In the genomic region with DNA sequence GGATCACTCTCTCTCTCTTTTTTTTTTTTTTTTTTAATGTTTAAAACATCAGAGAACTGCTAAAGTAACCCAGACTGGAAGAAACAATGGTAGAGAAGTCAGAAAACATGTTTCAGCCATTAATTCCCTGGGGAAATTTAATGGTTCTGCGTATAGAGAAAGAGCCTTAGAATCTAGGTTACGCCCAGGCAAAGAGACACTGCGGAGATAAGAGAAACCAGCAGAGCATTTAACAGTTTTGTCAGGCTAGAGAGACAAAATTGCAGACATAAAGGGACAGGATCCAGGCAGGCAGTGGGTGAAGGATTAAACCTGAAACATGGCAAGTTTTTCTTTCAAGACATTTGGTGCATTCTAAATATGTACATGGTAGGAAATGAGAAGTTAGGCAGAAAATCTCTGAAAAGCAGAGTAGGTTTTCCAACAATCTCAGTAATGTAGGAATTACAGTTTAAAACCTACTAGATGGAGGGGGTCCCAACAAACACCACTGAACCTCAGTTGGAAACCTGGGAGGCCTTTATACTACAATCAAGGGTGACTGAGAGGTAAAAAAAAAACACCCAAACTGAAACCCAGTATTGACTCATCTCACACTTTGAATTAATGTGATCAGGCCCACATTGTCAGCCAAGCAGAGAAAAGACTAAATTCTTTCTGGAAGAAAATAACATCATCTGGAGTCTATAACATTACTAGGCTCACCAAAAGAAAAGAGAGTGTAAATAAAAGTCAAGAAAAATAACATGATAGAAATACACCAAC, we compare ENCODE assay signal across 19 cellular contexts.
DNase-seq lines count a peak whose midpoint lies in the region; ATAC-seq, FAIRE-seq and TF ChIP-seq lines count a peak whose summit lies in the region.
"Had no signal": no experiment of that assay in that cellular context is flagged by ENCODE, and none has a peak within 500 bp of the region (broad histone marks: within the 10 kb centered on the region; RNA-seq: fewer than 3 reads in every experiment).

No MANE protein-coding gene starts in this region.

- no peaks in the 10 kb centered on the region for H3K4me1 Mint-ChIP-seq in natural killer cell treated with Interleukin-12 subunit alpha and Interleukin-12 subunit beta and Interleukin-15 and Interleukin-18, amount 100 ng/mL, for 72 hours (ENCODE audit: low read depth in 2 of 2)

- in situ Hi-C loops in K562 (cut with MboI): no loop called here

- no TSS peak for BruUV-seq in K562 (replicated peaks; lab: Mats Ljungman, UMichigan)

- H2AFZ ChIP-seq in K562 (ENCODE audit: low read depth, low read length): no peak overlapping the region

- no peak for TF ChIP-seq CTCF in K562 (IDR thresholded peaks at IDR 0.05 in 2 of 3, conservative IDR thresholded peaks at IDR 0.05 in 1 of 3; ENCODE audit: insufficient read depth in 2 of 3, low read depth in 1 of 3, low read length in 3 of 3)
- no peak for TF ChIP-seq CTCF in left lung (IDR thresholded peaks at IDR 0.05)

- H3K36me3 ChIP-seq in K562 (ENCODE audit: control insufficient read depth, insufficient read depth, low read length) (no peaks in the 10 kb centered on the region), left lung (no peaks in the 10 kb centered on the region)
- H3K36me3 ChIP-seq: BE2C, gastroesophageal sphincter, MG63 had no signal

- H3K9me3 Mint-ChIP-seq in natural killer cell treated with Interleukin-12 subunit alpha and Interleukin-12 subunit beta and Interleukin-15 and Interleukin-18, amount 100 ng/mL, for 72 hours: peaks cover 7% of the 10 kb centered on the region

- 3% methylated on average over 3 of the region's 3 CpGs for WGBS in K562 (ENCODE audit: insufficient coverage, low coverage, missing lambda C conversion rate)

- H3K27ac Mint-ChIP-seq in natural killer cell treated with Interleukin-12 subunit alpha and Interleukin-12 subunit beta and Interleukin-15 and Interleukin-18, amount 100 ng/mL, for 72 hours: no peak overlapping the region
- H3K27ac Mint-ChIP-seq: activated naive CD8-positive, alpha-beta T cell had no signal

- no peak for TF ChIP-seq EP300 in K562 (IDR thresholded peaks at IDR 0.05; ENCODE audit: low read length)

- H3K9me1 ChIP-seq in K562 (ENCODE audit: control insufficient read depth, insufficient read depth, low read length): no peaks in the 10 kb centered on the region

- no peak for TF ChIP-seq RAD21 in K562 (CRISPR knock-in tag; conservative IDR thresholded peaks at IDR 0.05 in 1 of 2, IDR thresholded peaks at IDR 0.05 in 1 of 2)

- TF ChIP-seq POLR2A in K562 (conservative IDR thresholded peaks at IDR 0.05): no peak

- POLR2A ChIA-PET in K562 (lab: Yijun Ruan, JAX): no interaction called here

- no peaks in the 10 kb centered on the region for H3K9me3 ChIP-seq in K562 (replicated peaks; ENCODE audit: control insufficient read depth, insufficient read depth, low read depth, low read length)
- H3K9me3 ChIP-seq in left lung: no peaks in the 10 kb centered on the region
- H3K9me3 ChIP-seq: BE2C, gastroesophageal sphincter, MG63 had no signal

- H3K4me1 ChIP-seq in K562 (replicated peaks in 1 of 2; ENCODE audit: control insufficient read depth in 2 of 2, insufficient read depth in 2 of 2, low read length in 2 of 2): no peaks in the 10 kb centered on the region; a peak in 1 of 5 replicates
- H3K4me1 ChIP-seq in left lung: no peaks in the 10 kb centered on the region
- H3K4me1 ChIP-seq: BE2C, gastroesophageal sphincter had no signal

- no peaks in the 10 kb centered on the region for H3K36me3 Mint-ChIP-seq in natural killer cell treated with Interleukin-12 subunit alpha and Interleukin-12 subunit beta and Interleukin-15 and Interleukin-18, amount 100 ng/mL, for 72 hours
- H3K36me3 Mint-ChIP-seq: activated naive CD8-positive, alpha-beta T cell had no signal

- FAIRE-seq in K562 (lab: Jason Lieb, UNC): no peak
- FAIRE-seq: islet of Langerhans had no signal

- no peaks in the 10 kb centered on the region for H3K27me3 ChIP-seq in K562 (ENCODE audit: control insufficient read depth in 2 of 2, insufficient read depth in 2 of 2, low read length in 2 of 2)
- no peaks in the 10 kb centered on the region for H3K27me3 ChIP-seq in left lung
- H3K27me3 ChIP-seq: BE2C, gastroesophageal sphincter, MG63 had no signal

- H3K4me3 ChIP-seq in K562 (no peak overlapping the region), left lung (no peak overlapping the region)
- H3K4me3 ChIP-seq: gastroesophageal sphincter, MG63, smooth muscle cell had no signal

- intact Hi-C loops in K562 (cut with micrococcal nuclease): no loop called here
- intact Hi-C loops in left ventricle myocardium superior (cut with micrococcal nuclease): no loop called here
- intact Hi-C loops in left lung (cut with DNase I): no loop called here

- peak in 1 of 4 experiments; percentile 14 for DNase-seq in K562 (ENCODE audit: extremely low read depth in 1 of 4, low spot score in 3 of 4)
- DNase-seq in T1000 (lab: John Stamatoyannopoulos, UW): no peak
- no peak for DNase-seq in natural killer cell treated with Interleukin-12 subunit alpha and Interleukin-12 subunit beta and Interleukin-15 and Interleukin-18, amount 100 ng/mL, for 72 hours (ENCODE audit: low spot score)
- DNase-seq in left ventricle myocardium superior: no peak
- no peak for DNase-seq in left lung
- DNase-seq: BE2C; central memory CD4-positive, alpha-beta T cell; DND-41; MG63; NCI-H446; nucleus accumbens had no signal

- H3K4me3 Mint-ChIP-seq in natural killer cell treated with Interleukin-12 subunit alpha and Interleukin-12 subunit beta and Interleukin-15 and Interleukin-18, amount 100 ng/mL, for 72 hours: no peak overlapping the region
- H3K4me3 Mint-ChIP-seq: activated naive CD8-positive, alpha-beta T cell had no signal

- no peak overlapping the region for H3K9ac ChIP-seq in K562 (ENCODE audit: insufficient read depth in 1 of 2, low read depth in 2 of 2, low read length in 2 of 2)

- H3K27ac ChIP-seq in K562 (ENCODE audit: extremely low read depth, low read depth, low read length) (no peak overlapping the region), left lung (no peak overlapping the region)
- H3K27ac ChIP-seq: gastroesophageal sphincter had no signal

- no peaks in the 10 kb centered on the region for H3K79me2 ChIP-seq in K562 (ENCODE audit: control insufficient read depth, insufficient read depth, low read length)

- CTCF ChIA-PET in K562 (lab: Yijun Ruan, JAX; ENCODE audit: low intra/inter-chr PET ratio): no interaction called here

- ATAC-seq in GM18858 (IDR thresholded peaks at IDR 0.05; ENCODE audit: unreplicated experiment) (peak; percentile 86), GM21423 (IDR thresholded peaks at IDR 0.05; ENCODE audit: unreplicated experiment) (peak; percentile 64), HG03108 (IDR thresholded peaks at IDR 0.05; ENCODE audit: unreplicated experiment) (peak; percentile 75), K562 (peak; percentile 68), left ventricle myocardium superior (no peak), left lung (no peak)
- no peak for ATAC-seq in natural killer cell treated with Interleukin-12 subunit alpha and Interleukin-12 subunit beta and Interleukin-15 and Interleukin-18, amount 100 ng/mL, for 72 hours
- ATAC-seq: gastroesophageal sphincter, SK-N-SH treated with all-trans-retinoic acid at 6 μM for 48 hours had no signal

- no peaks in the 10 kb centered on the region for H3K27me3 Mint-ChIP-seq in natural killer cell treated with Interleukin-12 subunit alpha and Interleukin-12 subunit beta and Interleukin-15 and Interleukin-18, amount 100 ng/mL, for 72 hours
- H3K27me3 Mint-ChIP-seq: activated naive CD8-positive, alpha-beta T cell had no signal

- no peak overlapping the region for H3K4me2 ChIP-seq in K562 (ENCODE audit: insufficient read depth, low read length)
- H3K4me2 ChIP-seq: smooth muscle cell had no signal

- H4K20me1 ChIP-seq in K562 (replicated peaks; ENCODE audit: control insufficient read depth, insufficient read depth, low read length): no peaks in the 10 kb centered on the region

TF ChIP-seq in K562, 482 proteins besides CTCF, POLR2A, EP300 and RAD21 (continues in another document):
- TF ChIP-seq, protein P1, sequence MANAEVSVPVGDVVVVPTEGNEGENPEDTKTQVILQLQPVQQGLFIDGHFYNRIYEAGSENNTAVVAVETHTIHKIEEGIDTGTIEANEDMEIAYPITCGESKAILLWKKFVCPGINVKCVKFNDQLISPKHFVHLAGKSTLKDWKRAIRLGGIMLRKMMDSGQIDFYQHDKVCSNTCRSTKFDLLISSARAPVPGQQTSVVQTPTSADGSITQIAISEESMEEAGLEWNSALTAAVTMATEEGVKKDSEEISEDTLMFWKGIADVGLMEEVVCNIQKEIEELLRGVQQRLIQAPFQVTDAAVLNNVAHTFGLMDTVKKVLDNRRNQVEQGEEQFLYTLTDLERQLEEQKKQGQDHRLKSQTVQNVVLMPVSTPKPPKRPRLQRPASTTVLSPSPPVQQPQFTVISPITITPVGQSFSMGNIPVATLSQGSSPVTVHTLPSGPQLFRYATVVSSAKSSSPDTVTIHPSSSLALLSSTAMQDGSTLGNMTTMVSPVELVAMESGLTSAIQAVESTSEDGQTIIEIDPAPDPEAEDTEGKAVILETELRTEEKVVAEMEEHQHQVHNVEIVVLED (CRISPR knock-in tag; IDR thresholded peaks at IDR 0.05): no peak
- TF ChIP-seq CEBPB (tag; IDR thresholded peaks at IDR 0.05) (no peak), SPI1 (IDR thresholded peaks at IDR 0.05; ENCODE audit: borderline replicate concordance, low read depth, low read length) (no peak)
- TF ChIP-seq, protein P2, sequence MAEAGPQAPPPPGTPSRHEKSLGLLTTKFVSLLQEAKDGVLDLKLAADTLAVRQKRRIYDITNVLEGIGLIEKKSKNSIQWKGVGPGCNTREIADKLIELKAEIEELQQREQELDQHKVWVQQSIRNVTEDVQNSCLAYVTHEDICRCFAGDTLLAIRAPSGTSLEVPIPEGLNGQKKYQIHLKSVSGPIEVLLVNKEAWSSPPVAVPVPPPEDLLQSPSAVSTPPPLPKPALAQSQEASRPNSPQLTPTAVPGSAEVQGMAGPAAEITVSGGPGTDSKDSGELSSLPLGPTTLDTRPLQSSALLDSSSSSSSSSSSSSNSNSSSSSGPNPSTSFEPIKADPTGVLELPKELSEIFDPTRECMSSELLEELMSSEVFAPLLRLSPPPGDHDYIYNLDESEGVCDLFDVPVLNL (CRISPR knock-in tag; IDR thresholded peaks at IDR 0.05; ENCODE audit: low read depth): no peak
- TF ChIP-seq, protein P3, sequence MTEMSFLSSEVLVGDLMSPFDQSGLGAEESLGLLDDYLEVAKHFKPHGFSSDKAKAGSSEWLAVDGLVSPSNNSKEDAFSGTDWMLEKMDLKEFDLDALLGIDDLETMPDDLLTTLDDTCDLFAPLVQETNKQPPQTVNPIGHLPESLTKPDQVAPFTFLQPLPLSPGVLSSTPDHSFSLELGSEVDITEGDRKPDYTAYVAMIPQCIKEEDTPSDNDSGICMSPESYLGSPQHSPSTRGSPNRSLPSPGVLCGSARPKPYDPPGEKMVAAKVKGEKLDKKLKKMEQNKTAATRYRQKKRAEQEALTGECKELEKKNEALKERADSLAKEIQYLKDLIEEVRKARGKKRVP (CRISPR knock-in tag; IDR thresholded peaks at IDR 0.05): no peak

Comparison
In these comparisons a context has a peak if more than half of its experiments do, and no peak if none do; other contexts are left out.
1. ATAC-seq: peak in GM18858 (single experiment), GM21423 (single experiment), HG03108 (single experiment) and K562 (single experiment); none in natural killer cell treated with Interleukin-12 subunit alpha and Interleukin-12 subunit beta and Interleukin-15 and Interleukin-18, amount 100 ng/mL, for 72 hours (0 of 2), left ventricle myocardium superior (single experiment) and left lung (single experiment).